8 cellular contexts compared by ENCODE assay signal in the genomic region with DNA sequence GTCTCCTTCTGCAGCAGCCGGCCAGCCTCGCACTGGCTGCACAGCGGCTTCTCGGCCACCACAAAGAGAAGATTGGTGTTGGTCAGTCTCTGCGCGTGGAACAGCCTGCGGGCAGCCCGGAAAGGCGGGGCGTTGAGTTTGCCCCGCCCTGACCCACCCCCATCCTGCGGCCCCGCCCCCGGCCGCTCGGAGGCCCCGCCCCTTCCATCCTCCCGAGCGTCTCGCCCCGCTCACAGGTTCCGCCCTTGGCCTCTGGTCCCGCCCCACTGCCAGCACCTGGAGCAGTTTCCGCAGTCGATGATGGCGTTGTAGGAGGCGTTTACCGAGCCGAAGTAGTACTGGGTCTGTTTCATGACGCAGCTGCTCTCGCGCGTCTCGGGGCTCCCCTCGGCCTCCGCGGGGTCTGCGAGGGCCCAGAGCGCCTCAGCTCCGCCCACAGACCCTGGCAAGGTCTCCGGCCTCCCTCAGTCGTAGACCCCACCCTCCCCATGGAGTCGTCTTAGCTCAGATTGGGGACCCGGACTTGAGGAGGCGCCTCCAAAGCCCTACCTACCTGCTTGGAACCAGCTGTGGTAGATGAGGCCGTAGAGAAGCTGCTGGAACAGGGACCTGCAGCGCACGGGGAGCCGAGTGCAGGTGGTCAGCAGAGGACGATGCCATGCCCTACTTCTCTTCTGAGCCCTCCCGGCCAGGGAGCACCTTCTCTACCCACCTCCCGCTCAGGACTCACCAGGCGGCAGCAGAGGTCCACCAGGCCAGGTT. TPM values are rescaled to one million over a fixed set of nuclear protein-coding genes. Genes with fewer than 3 reads are reported as not detected.
A peak's percentile ranks its signal among the peaks of the same experiment; 100 is the strongest.
DNase-seq lines count a peak whose midpoint lies in the region; ATAC-seq and TF ChIP-seq lines count a peak whose summit lies in the region.

No MANE protein-coding gene starts in this region.

- peak overlapping the region; percentile 70 for H3K4me2 ChIP-seq in skeletal muscle satellite cell (ENCODE audit: low read length)

- H3K4me1 ChIP-seq in HUES6 (ENCODE audit: control insufficient read depth, insufficient read depth, low read length): peaks cover 3% of the 10 kb centered on the region; the same call in 1 of the 2 replicates
- H3K4me1 ChIP-seq in skeletal muscle satellite cell (ENCODE audit: control insufficient read depth, insufficient read depth, low read length): peaks cover 3% of the 10 kb centered on the region

- no peaks in the 10 kb centered on the region for H3K9me3 ChIP-seq in HUES6 (ENCODE audit: control insufficient read depth, insufficient read depth, low read depth, low read length)
- H3K9me3 ChIP-seq in skeletal muscle satellite cell (replicated peaks; ENCODE audit: low read length): no peaks in the 10 kb centered on the region

- H3K36me3 ChIP-seq in HUES6 (ENCODE audit: control insufficient read depth, insufficient read depth, low read length) (no peaks in the 10 kb centered on the region), skeletal muscle satellite cell (ENCODE audit: insufficient read depth, low read length) (no peaks in the 10 kb centered on the region)

- H3K27ac ChIP-seq in HUES6 (ENCODE audit: low read depth, low read length): no peak overlapping the region

- ATAC-seq in GM21390 (IDR thresholded peaks at IDR 0.05; ENCODE audit: unreplicated experiment): peak; percentile 82

- H3K27me3 ChIP-seq in HUES6 (ENCODE audit: control insufficient read depth, insufficient read depth, low read length) (peaks cover 28% of the 10 kb centered on the region), skeletal muscle satellite cell (ENCODE audit: control insufficient read depth, insufficient read depth, low read length) (peaks cover 10% of the 10 kb centered on the region)

- TF ChIP-seq CTCF in astrocyte of the cerebellum (IDR thresholded peaks at IDR 0.05; ENCODE audit: low read depth, low read length, missing control alignments): no peak

- in situ Hi-C loops in astrocyte of the cerebellum (cut with HindIII; ENCODE audit: low sequenced_read_pairs): no loop called here

- peak overlapping the region; percentile 59 for H3K9ac ChIP-seq in HUES6 (ENCODE audit: low read length)
- no peak overlapping the region for H3K9ac ChIP-seq in skeletal muscle satellite cell (ENCODE audit: low read depth, low read length)

- peak overlapping the region; percentile 87 for H3K4me3 ChIP-seq in HUES6 (ENCODE audit: low read depth, low read length)
- peak overlapping the region; percentile 41 for H3K4me3 ChIP-seq in astrocyte of the cerebellum (ENCODE audit: low read depth, low read length)
- peak overlapping the region; percentile 55 for H3K4me3 ChIP-seq in iPS-11a (ENCODE audit: low read depth, low read length)
- H3K4me3 ChIP-seq in skeletal muscle satellite cell (ENCODE audit: low read length): peak overlapping the region; percentile 55

- DNase-seq in COLO829 (ENCODE audit: low spot score) (peak; percentile 90), T1000 (lab: John Stamatoyannopoulos, UW) (peak; percentile 45), astrocyte of the cerebellum (ENCODE audit: low read depth) (no peak), NCI-H510A (lab: John Stamatoyannopoulos, UW) (no peak)

RNA-seq across cellular contexts. Expression of a gene that starts 5.9 kb away (rescaled TPM):
- total RNA-seq in skeletal muscle satellite cell (2012; rRNA removed): 58.3 and 62.5 TPM in 2 replicates

RNA-seq across cellular contexts. Expression of a gene that starts 14.6 kb away (rescaled TPM):
- total RNA-seq in skeletal muscle satellite cell (2012; rRNA removed): 23.1 and 29.9 TPM in 2 replicates

RNA-seq across cellular contexts. Expression of a gene that starts 14.7 kb away (rescaled TPM):
- 18.0 and 26.0 TPM in 2 replicates for total RNA-seq in skeletal muscle satellite cell (2012; rRNA removed)

RNA-seq across cellular contexts. Expression of a gene that starts 19.7 kb away (rescaled TPM):
- total RNA-seq in skeletal muscle satellite cell (2012; rRNA removed): 0.22 and 0.25 TPM in 2 replicates

RNA-seq across cellular contexts. Expression of a gene that starts 24.6 kb away (rescaled TPM):
- 24.8 and 28.4 TPM in 2 replicates for total RNA-seq in skeletal muscle satellite cell (2012; rRNA removed)

Comparison
In these comparisons a context has a peak if more than half of its experiments do, and no peak if none do; other contexts are left out.
1. DNase-seq: peak in COLO829 (single experiment) and T1000 (single experiment); none in astrocyte of the cerebellum (single experiment) and NCI-H510A (single experiment).
2. Peak in every context shown above with its lines, with median percentiles within 50 percentile points of each other: H3K4me3 ChIP-seq.